In the genomic region with DNA sequence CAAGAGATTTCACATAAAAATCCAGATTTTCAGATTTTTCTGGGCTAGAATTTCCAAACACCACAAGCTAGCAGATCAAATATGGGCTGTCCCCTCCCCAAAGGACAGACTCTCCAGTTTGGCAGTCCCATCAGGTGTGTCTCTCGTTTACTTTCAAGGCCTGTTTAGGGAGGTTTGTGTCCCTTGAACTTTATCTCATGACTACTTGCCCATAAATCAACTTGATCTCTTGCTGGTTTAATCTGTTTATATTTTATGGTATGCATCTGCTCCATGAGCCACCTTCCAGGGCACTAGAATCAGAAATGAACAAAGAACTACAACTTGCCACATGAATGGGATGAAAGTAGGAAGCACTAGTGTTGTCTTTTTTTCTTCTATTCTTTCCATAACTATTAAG, we compare ENCODE assay signal across 13 cellular contexts.
"Had no signal": no experiment of that assay in that cellular context is flagged by ENCODE, and none has a peak within 500 bp of the region (broad histone marks: within the 10 kb centered on the region; RNA-seq: fewer than 3 reads in every experiment).

No MANE protein-coding gene starts in this region.

- H3K4me3 ChIP-seq: lung, SK-N-MC had no signal

- H3K27ac ChIP-seq: SK-N-MC had no signal

- DNase-seq: activated CD4-positive, alpha-beta T cell treated with anti-CD3 and anti-CD28 coated beads, Interleukin-2, amount 50 U/mL, for 1 hour; activated CD4-positive, CD25-positive, alpha-beta regulatory T cell; activated gamma-delta T cell treated with Interleukin-2 at 50 U/mL for 16 hours; amniotic stem cell; effector CD4-positive, alpha-beta T cell; hypothalamus; retina; stimulated activated naive CD4-positive, alpha-beta T cell treated with Interleukin-2 at 50 U/mL for 16 hours; T-helper 9 cell; trophoblast cell had no signal

- ATAC-seq: left lobe of liver had no signal
